Comparison of ENCODE assay signal across 8 cellular contexts in the genomic region with DNA sequence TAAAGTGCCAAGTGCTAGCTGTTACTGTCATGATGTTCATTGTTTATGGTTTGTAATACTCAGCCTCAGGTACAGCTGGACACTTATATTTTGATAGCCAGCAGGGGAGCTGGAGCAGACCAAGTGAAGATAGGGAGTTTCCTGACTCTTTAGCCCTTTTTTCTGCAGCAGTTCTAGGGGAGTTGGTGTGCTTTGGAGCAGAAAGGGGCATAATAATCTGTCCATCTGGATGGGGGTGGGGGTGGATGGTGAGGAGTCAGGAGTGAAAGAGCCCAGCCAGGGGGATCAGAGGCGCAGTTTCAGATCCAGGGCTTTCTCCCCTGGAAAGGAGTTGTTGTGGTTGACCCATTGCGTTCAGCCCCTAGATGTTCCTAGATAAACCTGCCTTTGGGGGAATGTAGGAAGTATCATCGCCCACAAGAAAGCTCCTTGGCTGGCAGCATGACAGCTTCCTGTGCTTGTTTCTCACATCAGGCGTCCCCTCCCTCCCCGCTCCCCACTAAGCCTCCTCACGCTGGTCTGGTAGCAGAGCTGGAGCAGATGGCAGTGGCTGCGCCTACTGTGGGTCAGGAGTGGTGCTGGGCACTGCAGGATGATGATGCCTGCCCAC. TPM values are rescaled to one million over a fixed set of nuclear protein-coding genes. Genes with fewer than 3 reads are reported as not detected.
A peak's percentile ranks its signal among the peaks of the same experiment; 100 is the strongest.
DNase-seq lines count a peak whose midpoint lies in the region; ATAC-seq and TF ChIP-seq lines count a peak whose summit lies in the region.

No MANE protein-coding gene starts in this region.

- H3K4me1 Mint-ChIP-seq in neural crest cell: peaks cover 58% of the 10 kb centered on the region

- H3K4me2 ChIP-seq in Karpas-422 (ENCODE audit: low read depth, low read length, poor library complexity, severe bottlenecking): no peak overlapping the region

- peaks cover 5% of the 10 kb centered on the region for H3K36me3 Mint-ChIP-seq in neural crest cell (ENCODE audit: low read depth)

- H3K9me2 ChIP-seq in Karpas-422 (replicated peaks; ENCODE audit: insufficient read depth, low read length): no peaks in the 10 kb centered on the region

- no peaks in the 10 kb centered on the region for H3K27me3 ChIP-seq in Karpas-422 (ENCODE audit: low read length)

- H2AFZ ChIP-seq in Karpas-422 (ENCODE audit: low read length): no peak overlapping the region

- no peak overlapping the region for H3K27ac ChIP-seq in Karpas-422 (ENCODE audit: low read length)

- in situ Hi-C loops in GM13977 (cut with MboI; ENCODE audit: low pct_unique_long_range_greater_than_20kb, low sequenced_read_pairs, unreplicated experiment): no loop called here

- peaks cover 46% of the 10 kb centered on the region for H3K4me1 ChIP-seq in Karpas-422 (ENCODE audit: low read length)

- no peak overlapping the region for H3K4me3 Mint-ChIP-seq in neural crest cell

- peaks cover 90% of the 10 kb centered on the region for H3K79me2 ChIP-seq in Karpas-422 (ENCODE audit: low read length)

- peak overlapping the region; percentile 60 for H3K27ac Mint-ChIP-seq in neural crest cell (ENCODE audit: unreplicated experiment)

- H3K9me3 Mint-ChIP-seq in neural crest cell: no peaks in the 10 kb centered on the region

- no peak for TF ChIP-seq CTCF in neural crest cell (conservative IDR thresholded peaks at IDR 0.05)
- no peak for TF ChIP-seq CTCF in GM13977 (IDR thresholded peaks at IDR 0.05; ENCODE audit: extremely low read depth, insufficient read depth, missing control alignments)

- no peak for ATAC-seq in HG02885 (IDR thresholded peaks at IDR 0.05; ENCODE audit: poor library complexity, unreplicated experiment)

- H3K9me3 ChIP-seq in Karpas-422 (ENCODE audit: low read length): no peaks in the 10 kb centered on the region

- no peak overlapping the region for H3K4me3 ChIP-seq in Karpas-422 (ENCODE audit: low read length)

- DNase-seq in D341Med (ENCODE audit: low spot score) (peak; percentile 86), T-helper 22 cell (ENCODE audit: low read depth) (peak; percentile 61), cerebellar cortex (ENCODE audit: low spot score) (peak; percentile 58), neural crest cell (ENCODE audit: low read depth, low spot score) (no peak), Karpas-422 (no peak), GM13977 (ENCODE audit: low spot score) (no peak), amniotic stem cell (lab: John Stamatoyannopoulos, UW) (no peak)

- peaks cover 17% of the 10 kb centered on the region for H3K36me3 ChIP-seq in Karpas-422 (ENCODE audit: insufficient read depth, low read length)

- H4K20me1 ChIP-seq in Karpas-422 (ENCODE audit: insufficient read depth, low read depth, low read length): peaks cover 9% of the 10 kb centered on the region; the same call in 1 of the 2 replicates

- H3K9ac ChIP-seq in Karpas-422 (ENCODE audit: low read length): no peak overlapping the region

- H3K27me3 Mint-ChIP-seq in neural crest cell (ENCODE audit: low read depth): no peaks in the 10 kb centered on the region

RNA-seq across cellular contexts. Expression of a gene that starts 41.9 kb away (rescaled TPM):
- 78.6 and 84.5 TPM in 2 replicates for total RNA-seq in neural crest cell
- 36.9 and 70.3 TPM in 2 replicates for total RNA-seq in Karpas-422 (2014; rRNA removed; shearing (Covaris generic); ENCODE audit: low replicate concordance)

RNA-seq across cellular contexts. Expression of a gene that starts 53.7 kb away (rescaled TPM):
- total RNA-seq in neural crest cell: 42.5 and 48.9 TPM in 2 replicates
- 9.7 and 23.7 TPM in 2 replicates for total RNA-seq in Karpas-422 (2014; rRNA removed; shearing (Covaris generic); ENCODE audit: low replicate concordance)

Comparison
In these comparisons a context has a peak if more than half of its experiments do, and no peak if none do; other contexts are left out.
1. DNase-seq: peak in D341Med (single experiment), T-helper 22 cell (single experiment) and cerebellar cortex (single experiment); none in neural crest cell (single experiment), Karpas-422 (single experiment), GM13977 (single experiment) and amniotic stem cell (single experiment).